Comparison of ENCODE assay signal across 8 cellular contexts in genomic region chr1:16666502-16667421, GRCh38. TPM values are rescaled to one million over a fixed set of nuclear protein-coding genes. Genes with fewer than 3 reads are reported as not detected.
A peak's percentile ranks its signal among the peaks of the same experiment; 100 is the strongest.
DNase-seq lines count a peak whose midpoint lies in the region; ATAC-seq and TF ChIP-seq lines count a peak whose summit lies in the region.
"Not testable (repeated sequence)": the region's sequence is repeated elsewhere in the genome, so short reads cannot be mapped to it uniquely, and the experiment has no call there.

Gene RNU1-3, minus strand, starts transcription at chr1:16666948.

- not testable (repeated sequence) for H3K4me3 ChIP-seq in lung, thoracic aorta

- H3K4me3 Mint-ChIP-seq in activated CD4-positive, alpha-beta memory T cell treated with anti-CD3 and anti-CD28 coated beads, Interleukin-2, amount 10 ng/mL, durations not matched to agents 7 days and 5 days; effector memory CD8-positive, alpha-beta T cell: not testable (repeated sequence)

- H3K27ac ChIP-seq in lung (ENCODE audit: low read depth in 1 of 2, low read length in 1 of 2); thoracic aorta: not testable (repeated sequence)

- no CpG with 5 or more reads among the region's 46 CpGs for WGBS in lung, 2 donors

- H3K27ac Mint-ChIP-seq in activated CD4-positive, alpha-beta memory T cell treated with anti-CD3 and anti-CD28 coated beads, Interleukin-2, amount 10 ng/mL, durations not matched to agents 7 days and 5 days; effector memory CD8-positive, alpha-beta T cell: not testable (repeated sequence)

- H3K4me1 Mint-ChIP-seq in activated CD4-positive, alpha-beta memory T cell treated with anti-CD3 and anti-CD28 coated beads, Interleukin-2, amount 10 ng/mL, durations not matched to agents 7 days and 5 days; effector memory CD8-positive, alpha-beta T cell (ENCODE audit: low read depth in 2 of 2): not testable (repeated sequence)

- H3K36me3 ChIP-seq in lung (ENCODE audit: control insufficient read depth in 2 of 2, insufficient read depth in 2 of 2, low read length in 2 of 2); thoracic aorta: not testable (repeated sequence)

- CTCF ChIA-PET in activated CD4-positive, alpha-beta memory T cell treated with anti-CD3 and anti-CD28 coated beads, Interleukin-2, amount 10 ng/mL, durations not matched to agents 7 days and 5 days (lab: Charles Lee): not testable (repeated sequence)

- TF ChIP-seq CTCF in lung (IDR thresholded peaks at IDR 0.05; ENCODE audit: control extremely low read depth, extremely low read depth); thoracic aorta (IDR thresholded peaks at IDR 0.05): not testable (repeated sequence)

- not testable (repeated sequence) for H3K9me3 ChIP-seq in lung (ENCODE audit: control insufficient read depth in 2 of 2, insufficient read depth in 1 of 2, low read length in 1 of 2); thoracic aorta

- not testable (repeated sequence) for H3K27me3 Mint-ChIP-seq in activated CD4-positive, alpha-beta memory T cell treated with anti-CD3 and anti-CD28 coated beads, Interleukin-2, amount 10 ng/mL, durations not matched to agents 7 days and 5 days; effector memory CD8-positive, alpha-beta T cell

- H3K9me3 Mint-ChIP-seq in activated CD4-positive, alpha-beta memory T cell treated with anti-CD3 and anti-CD28 coated beads, Interleukin-2, amount 10 ng/mL, durations not matched to agents 7 days and 5 days; effector memory CD8-positive, alpha-beta T cell: not testable (repeated sequence)

- H3K36me3 Mint-ChIP-seq in activated CD4-positive, alpha-beta memory T cell treated with anti-CD3 and anti-CD28 coated beads, Interleukin-2, amount 10 ng/mL, durations not matched to agents 7 days and 5 days (ENCODE audit: low read depth); effector memory CD8-positive, alpha-beta T cell (ENCODE audit: insufficient read depth): not testable (repeated sequence)

- H3K4me1 ChIP-seq in lung (ENCODE audit: control insufficient read depth in 2 of 2, insufficient read depth in 2 of 2, low read length in 2 of 2); thoracic aorta (ENCODE audit: control insufficient read depth in 1 of 2, low read depth in 2 of 2): not testable (repeated sequence)

- ATAC-seq in GM18511 (IDR thresholded peaks at IDR 0.05; ENCODE audit: unreplicated experiment): peak; percentile 92
- ATAC-seq in GM21381 (IDR thresholded peaks at IDR 0.05; ENCODE audit: unreplicated experiment): peak; percentile 96
- ATAC-seq in HG02840 (IDR thresholded peaks at IDR 0.05; ENCODE audit: low FRiP score, unreplicated experiment): peak; percentile 96
- peak; percentile 93 for ATAC-seq in HG03457 (IDR thresholded peaks at IDR 0.05; ENCODE audit: unreplicated experiment)
- peak; percentile 95 for ATAC-seq in effector memory CD8-positive, alpha-beta T cell (replicated peaks)
- ATAC-seq in lung (ENCODE audit: insufficient read depth, low FRiP score): peak; percentile 96
- peak; percentile 65 for ATAC-seq in thoracic aorta (ENCODE audit: insufficient number of reproducible peaks, low FRiP score, low read depth)

- H3K27me3 ChIP-seq in lung (ENCODE audit: control insufficient read depth, insufficient read depth); thoracic aorta (replicated peaks; ENCODE audit: insufficient read depth): not testable (repeated sequence)

- POLR2A ChIA-PET in activated CD4-positive, alpha-beta memory T cell treated with anti-CD3 and anti-CD28 coated beads, Interleukin-2, amount 10 ng/mL, durations not matched to agents 7 days and 5 days (lab: Charles Lee): not testable (repeated sequence)

- DNase-seq in activated CD4-positive, alpha-beta memory T cell treated with anti-CD3 and anti-CD28 coated beads, Interleukin-2, amount 10 ng/mL, durations not matched to agents 7 days and 5 days; effector memory CD8-positive, alpha-beta T cell; lung (ENCODE audit: low spot score); thoracic aorta (ENCODE audit: low spot score): not testable (repeated sequence)

RNA-seq across cellular contexts. Expression of gene RNU1-3, which starts in this region (rescaled TPM):
- total RNA-seq in activated CD4-positive, alpha-beta memory T cell treated with anti-CD3 and anti-CD28 coated beads, Interleukin-2, amount 10 ng/mL, durations not matched to agents 7 days and 5 days: 1,000 to 10,000 TPM; 1,570 to 1,691 TPM
- 1,000 to 10,000 TPM in 1 of 2 donors, under 1 TPM in 1; under 0.01 to 3,134 TPM for total RNA-seq in lung
- polyA plus RNA-seq in lung: not detected
- total RNA-seq in thoracic aorta: under 1 TPM; under 0.01 TPM

Comparison
In these comparisons a context has a peak if more than half of its experiments do, and no peak if none do; other contexts are left out.
1. Peak in ATAC-seq in thoracic aorta; RNA of the gene not detected or under 1 TPM.